Comparison of ENCODE assay signal across 8 cellular contexts in the genomic region with DNA sequence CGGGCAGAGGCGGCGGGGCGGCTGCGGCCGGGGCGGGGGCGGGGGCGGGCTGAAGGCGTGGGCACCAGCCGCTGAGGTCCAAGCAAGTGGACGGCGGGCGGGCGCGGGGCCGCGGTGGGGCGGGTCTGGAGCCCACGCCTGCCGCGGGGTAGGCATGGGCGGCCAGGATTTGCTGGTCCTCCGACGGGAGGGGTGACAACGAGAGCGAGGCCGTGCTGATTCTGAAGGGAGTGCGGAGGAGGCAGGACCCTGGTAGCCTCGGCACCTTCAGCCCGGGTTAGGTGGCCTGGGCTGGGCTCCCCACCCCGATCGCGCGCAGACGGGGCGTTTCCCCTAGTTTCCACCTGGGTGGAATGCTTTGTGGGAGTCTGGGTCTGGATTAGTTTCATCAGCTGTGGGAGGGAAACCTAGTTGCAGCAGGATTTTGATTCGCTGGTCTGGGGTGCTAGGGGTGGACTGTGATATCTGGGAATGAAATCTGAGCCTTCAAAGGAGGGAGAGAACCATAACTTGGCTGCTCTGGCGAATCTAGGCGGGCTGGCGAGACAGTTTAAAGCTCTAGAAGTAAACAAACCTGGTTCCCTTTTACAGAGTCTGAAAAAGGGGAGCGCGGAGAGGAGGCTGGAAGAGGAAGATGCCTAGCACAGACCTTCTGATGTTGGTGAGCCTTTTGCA. TPM values are rescaled to one million over a fixed set of nuclear protein-coding genes. Genes with fewer than 3 reads are reported as not detected.
DNase-seq lines count a peak whose midpoint lies in the region; ATAC-seq, FAIRE-seq and TF ChIP-seq lines count a peak whose summit lies in the region.

No MANE protein-coding gene starts in this region.

- no peak for TF ChIP-seq POLR2A in GM12891 (IDR thresholded peaks at IDR 0.05; ENCODE audit: low read depth, low read length)
- peak in 1 of 2 experiments; percentile 18; a peak in 1 of 4 replicates for TF ChIP-seq POLR2A in HepG2 (IDR thresholded peaks at IDR 0.05; ENCODE audit: insufficient read depth in 1 of 2, low read depth in 2 of 2, low read length in 2 of 2)

- no peaks in the 10 kb centered on the region for H3K27me3 ChIP-seq in dorsolateral prefrontal cortex
- no peaks in the 10 kb centered on the region; a peak in 1 of 5 replicates for H3K27me3 ChIP-seq in HepG2 (ENCODE audit: control insufficient read depth in 1 of 2, insufficient read depth in 2 of 2, low read length in 2 of 2)

- H3K36me3 ChIP-seq in HepG2 (replicated peaks in 1 of 2; ENCODE audit: control insufficient read depth in 1 of 2, insufficient read depth in 2 of 2, low read length in 2 of 2) = peaks cover 0 to 14% of the 10 kb centered on the region in 2 experiments; a peak in 1 of 5 replicates

- in situ Hi-C loops in HepG2 (cut with HindIII; ENCODE audit: extremely low pct_ligation_motif_present, low pct_unique_long_range_greater_than_20kb) = loop anchor here (5.0 kb wide), 1 partner anchor 66 kb away; no protein-coding TSS in a partner anchor

- H3K79me2 ChIP-seq in HepG2 (ENCODE audit: insufficient read depth, low read length) = peaks cover 6% of the 10 kb centered on the region

- peak overlapping the region; percentile 83 for H3K4me2 ChIP-seq in HepG2 (ENCODE audit: low read depth, low read length)

- peak overlapping the region; percentile 74 for H3K9ac ChIP-seq in HepG2 (ENCODE audit: insufficient read depth, low read depth, low read length)

- intact Hi-C loops in dorsolateral prefrontal cortex (cut with DNase I) (loop anchor here in 1 of 2 donors (5.0 kb wide), 1 partner anchor 61 kb away; no protein-coding TSS in a partner anchor), HepG2 (cut with micrococcal nuclease; ENCODE audit: unreplicated experiment) (loop anchor here (2.0 kb wide), 1 partner anchor 36 kb away; no protein-coding TSS in a partner anchor)

- H3K9me3 ChIP-seq in HepG2 (ENCODE audit: low read length) = no peaks in the 10 kb centered on the region

- WGBS in HepG2 (ENCODE audit: low lambda C conversion rate) = 0% methylated on average over 4 of the region's 43 CpGs

- DNase-seq in 8988T (peak; percentile 79), GM12891 (ENCODE audit: insufficient read length, low spot score) (peak; percentile 39), NCI-H345 treated with DMSO at 0.1 percent for 48 hours (lab: John Stamatoyannopoulos, UW; ENCODE audit: unreplicated experiment) (peak; percentile 6), dorsolateral prefrontal cortex (peak; percentile 32 to 70 (median 56)), HepG2 (ENCODE audit: low spot score) (peak; percentile 74)
- DNase-seq in activated CD4-positive, alpha-beta T cell treated with anti-CD3 and anti-CD28 coated beads, Interleukin-2, amount 50 U/mL, for 4 hours = peak; percentile 18 to 39
- peak; percentile 16 to 28 for DNase-seq in stimulated activated CD4-positive, alpha-beta T cell treated with anti-CD3 and anti-CD28 coated beads, Interleukin-2, amount 100 ng/mL, for 48 hours

- FAIRE-seq in GM12891 (lab: Jason Lieb, UNC) = peak; percentile 84
- FAIRE-seq in HepG2 (lab: Jason Lieb, UNC) = peak; percentile 56

- TF ChIP-seq EP300 in HepG2 (IDR thresholded peaks at IDR 0.05; ENCODE audit: low read depth in 2 of 2, low read length in 2 of 2) (no peak), HepG2 (CRISPR knock-in tag; IDR thresholded peaks at IDR 0.05; ENCODE audit: borderline replicate concordance) (no peak)

- no peak for TF ChIP-seq RAD21 in HepG2 (CRISPR knock-in tag; IDR thresholded peaks at IDR 0.05)

- ATAC-seq in HG02970 (IDR thresholded peaks at IDR 0.05; ENCODE audit: low FRiP score, unreplicated experiment) (peak; percentile 22), HepG2 (peak; percentile 80)

- H3K27ac ChIP-seq in dorsolateral prefrontal cortex = peak overlapping the region in 55 of 59 donors; percentile 3 to 95 (median 81)
- peak overlapping the region; percentile 72 for H3K27ac ChIP-seq in HepG2 (ENCODE audit: extremely low read length, insufficient read depth, low read length)

- H3K4me3 ChIP-seq in dorsolateral prefrontal cortex (peak overlapping the region; percentile 55 to 88 (median 78)), HepG2 (replicated peaks in 1 of 3; ENCODE audit: insufficient read depth in 1 of 3, low read depth in 2 of 3, low read length in 3 of 3) (peak overlapping the region; percentile 78 to 92 (median 92))

- TF ChIP-seq CTCF in dorsolateral prefrontal cortex (IDR thresholded peaks at IDR 0.05 in 54 of 56, conservative IDR thresholded peaks at IDR 0.05 in 2 of 56; ENCODE audit: low read depth in 1 of 56, partially characterized antibody in 56 of 56) (no peak), HepG2 (CRISPR knock-in tag; IDR thresholded peaks at IDR 0.05) (no peak)

- peaks cover 29% of the 10 kb centered on the region for H3K4me1 ChIP-seq in HepG2 (ENCODE audit: insufficient read depth, low read length)

- no TSS peak for BruUV-seq in HepG2 (replicated peaks; lab: Mats Ljungman, UMichigan)

- CTCF ChIA-PET in HepG2 (lab: Yijun Ruan, JAX; ENCODE audit: low intra/inter-chr PET ratio, low total read pairs) = interaction anchor here (3.8 kb wide), 1 partner anchor 64 kb away, joined by 50 read pairs; no protein-coding TSS in a partner anchor

- POLR2A ChIA-PET in HepG2 (lab: Yijun Ruan, JAX) = interaction anchor here (1.4 kb wide), 1 partner anchor 24 kb away, joined by 3 read pairs; no protein-coding TSS in a partner anchor

- no peaks in the 10 kb centered on the region for H4K20me1 ChIP-seq in HepG2 (ENCODE audit: insufficient read depth, low read length)

- H2AFZ ChIP-seq in HepG2 (ENCODE audit: low read length) = peak overlapping the region; percentile 48

TF ChIP-seq in GM12891, 5 proteins besides CTCF, POLR2A, EP300 and RAD21 (continues in another document):
- TF ChIP-seq POU2F2 (IDR thresholded peaks at IDR 0.05; ENCODE audit: low read depth, low read length) = no peak
- no peak for TF ChIP-seq TAF1 (IDR thresholded peaks at IDR 0.05; ENCODE audit: low read depth, low read length)
- no peak for TF ChIP-seq POLR2AphosphoS5 (IDR thresholded peaks at IDR 0.05; ENCODE audit: low read depth, low read length)
- no peak for TF ChIP-seq SPI1 (IDR thresholded peaks at IDR 0.05; ENCODE audit: low read depth, low read length)

TF ChIP-seq in HepG2, 621 proteins besides CTCF, POLR2A, EP300 and RAD21 (continues in another document):
- TF ChIP-seq LCORL (IDR thresholded peaks at IDR 0.05) = no peak
- TF ChIP-seq LCORL (CRISPR knock-in tag; IDR thresholded peaks at IDR 0.05) = no peak
- TF ChIP-seq ZNF788 (CRISPR knock-in tag; IDR thresholded peaks at IDR 0.05; ENCODE audit: borderline replicate concordance) = no peak; the same call in 1 of the 2 replicates

RNA-seq across cellular contexts. Expression of gene SGPL1, which starts 0.6 kb away (rescaled TPM):
- polyA plus RNA-seq in GM12891 (2012; ENCODE audit: low read depth, missing spikeins) = 3.4 TPM
- total RNA-seq in dorsolateral prefrontal cortex (10 to 100 TPM; 27.2 to 70.2 (median 47.7) TPM), HepG2 (2016; rRNA removed; fragmentation: Illumina TruSeq; extraction: Trizol) (19.0 and 25.0 TPM in 2 replicates)
- 12.3 and 14.8 TPM in 2 replicates for total RNA-seq in HepG2 (2016; cell fraction: cytosol; rRNA removed; fragmentation: Illumina TruSeq; extraction: Trizol; ENCODE audit: low read depth)
- total RNA-seq in HepG2 (2016; cell fraction: insoluble cytoplasmic fraction; rRNA removed; fragmentation: Illumina TruSeq; extraction: Trizol) = 14.5 and 23.0 TPM in 2 replicates
- 15.7 and 16.0 TPM in 2 replicates for total RNA-seq in HepG2 (2016; cell fraction: membrane; rRNA removed; fragmentation: Illumina TruSeq; extraction: Trizol)
- total RNA-seq in HepG2 (2016; cell fraction: nucleus; rRNA removed; fragmentation: Illumina TruSeq; extraction: Trizol) = 26.9 and 32.2 TPM in 2 replicates
- 15.7 and 17.6 TPM in 2 replicates for polyA plus RNA-seq in HepG2 (2011; rRNA removed)
- 9.8 and 13.8 TPM in 2 replicates for polyA plus RNA-seq in HepG2 (2011; cell fraction: cytosol; rRNA removed)
- 13.8 and 17.5 TPM in 2 replicates for polyA plus RNA-seq in HepG2 (2011; cell fraction: nucleus; rRNA removed)
- polyA plus RNA-seq in HepG2 (2012) = 11.1 and 12.6 TPM in 2 replicates
- polyA plus RNA-seq in HepG2 (2016; cell fraction: cytosol; fragmentation: Illumina TruSeq; extraction: Trizol; ENCODE audit: low read depth) = 2.8 and 3.4 TPM in 2 replicates
- 10.4 TPM in 2 replicates for polyA plus RNA-seq in HepG2 (2016; cell fraction: insoluble cytoplasmic fraction; fragmentation: Illumina TruSeq; extraction: Trizol; ENCODE audit: low read depth)
- 5.2 and 6.0 TPM in 2 replicates for polyA plus RNA-seq in HepG2 (2016; cell fraction: membrane; fragmentation: Illumina TruSeq; extraction: Trizol; ENCODE audit: low read depth)
- 32.2 and 33.8 TPM in 2 replicates for polyA plus RNA-seq in HepG2 (2016; cell fraction: nucleus; fragmentation: Illumina TruSeq; extraction: Trizol; ENCODE audit: insufficient read depth, low read depth)
- 32.9 and 47.1 TPM in 2 replicates for polyA minus RNA-seq in HepG2 (2011; rRNA and poly(A)+ RNA removed; ENCODE audit: low replicate concordance)
- polyA minus RNA-seq in HepG2 (2011; cell fraction: cytosol; rRNA and poly(A)+ RNA removed) = 17.3 and 21.5 TPM in 2 replicates
- 37.6 and 39.2 TPM in 2 replicates for polyA minus RNA-seq in HepG2 (2011; cell fraction: nucleus; rRNA and poly(A)+ RNA removed)

RNA-seq across cellular contexts. Expression of gene TBATA, which starts 31.2 kb away (rescaled TPM):
- not detected for polyA plus RNA-seq in GM12891 (2012; ENCODE audit: low read depth, missing spikeins)
- total RNA-seq in dorsolateral prefrontal cortex (not detected), HepG2 (2016; rRNA removed; fragmentation: Illumina TruSeq; extraction: Trizol) (not detected in 2 replicates)
- not detected in 2 replicates for total RNA-seq in HepG2 (2016; cell fraction: cytosol; rRNA removed; fragmentation: Illumina TruSeq; extraction: Trizol; ENCODE audit: low read depth)
- total RNA-seq in HepG2 (2016; cell fraction: insoluble cytoplasmic fraction; rRNA removed; fragmentation: Illumina TruSeq; extraction: Trizol) = not detected in 2 replicates
- not detected in 2 replicates for total RNA-seq in HepG2 (2016; cell fraction: membrane; rRNA removed; fragmentation: Illumina TruSeq; extraction: Trizol)
- total RNA-seq in HepG2 (2016; cell fraction: nucleus; rRNA removed; fragmentation: Illumina TruSeq; extraction: Trizol) = not detected in 2 replicates
- polyA plus RNA-seq in HepG2 (2011; rRNA removed) = not detected in 2 replicates
- not detected in 2 replicates for polyA plus RNA-seq in HepG2 (2011; cell fraction: cytosol; rRNA removed)
- polyA plus RNA-seq in HepG2 (2011; cell fraction: nucleus; rRNA removed) = not detected in 2 replicates
- not detected in 2 replicates for polyA plus RNA-seq in HepG2 (2012)
- polyA plus RNA-seq in HepG2 (2016; cell fraction: cytosol; fragmentation: Illumina TruSeq; extraction: Trizol; ENCODE audit: low read depth) = not detected in 2 replicates
- polyA plus RNA-seq in HepG2 (2016; cell fraction: insoluble cytoplasmic fraction; fragmentation: Illumina TruSeq; extraction: Trizol; ENCODE audit: low read depth) = not detected in 2 replicates
- polyA plus RNA-seq in HepG2 (2016; cell fraction: membrane; fragmentation: Illumina TruSeq; extraction: Trizol; ENCODE audit: low read depth) = not detected in 2 replicates
- polyA plus RNA-seq in HepG2 (2016; cell fraction: nucleus; fragmentation: Illumina TruSeq; extraction: Trizol; ENCODE audit: insufficient read depth, low read depth) = not detected in 2 replicates
- not detected in 2 replicates for polyA minus RNA-seq in HepG2 (2011; rRNA and poly(A)+ RNA removed; ENCODE audit: low replicate concordance)
- polyA minus RNA-seq in HepG2 (2011; cell fraction: cytosol; rRNA and poly(A)+ RNA removed) = not detected in 2 replicates
- not detected in 2 replicates for polyA minus RNA-seq in HepG2 (2011; cell fraction: nucleus; rRNA and poly(A)+ RNA removed)

Comparison
In these comparisons a context has a peak if more than half of its experiments do, and no peak if none do; other contexts are left out.
1. Peak in every context shown above with its lines: DNase-seq, ATAC-seq, H3K4me3 ChIP-seq and H3K27ac ChIP-seq.
2. DNase-seq: peak in every context shown above with its lines; median percentile 79 in 8988T; 74 in HepG2; 56 in dorsolateral prefrontal cortex; 39 in GM12891; 28 in activated CD4-positive, alpha-beta T cell treated with anti-CD3 and anti-CD28 coated beads, Interleukin-2, amount 50 U/mL, for 4 hours; 22 in stimulated activated CD4-positive, alpha-beta T cell treated with anti-CD3 and anti-CD28 coated beads, Interleukin-2, amount 100 ng/mL, for 48 hours; 6 in NCI-H345 treated with DMSO at 0.1 percent for 48 hours.